ENCODE assay signal across 15 cellular contexts in the genomic region with DNA sequence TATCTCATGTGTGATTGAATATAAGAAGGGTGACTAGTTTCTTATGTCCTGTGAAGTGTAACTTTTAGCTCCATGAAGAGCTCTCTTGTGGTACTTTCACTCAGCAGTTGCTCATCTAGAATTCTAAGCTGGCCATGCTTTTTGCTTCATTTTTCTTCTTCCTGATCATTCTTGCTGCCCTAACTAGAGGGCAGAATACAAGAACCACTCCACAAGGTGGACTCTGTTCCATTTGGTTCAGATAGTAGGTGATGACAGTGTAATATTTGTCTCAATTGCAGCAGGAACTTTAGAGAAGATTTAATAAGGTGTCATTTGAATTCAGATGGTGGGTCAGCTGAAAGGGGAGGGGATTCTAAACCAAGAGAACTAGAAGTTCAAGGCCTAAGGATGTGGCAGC.
"Had no signal": no experiment of that assay in that cellular context is flagged by ENCODE, and none has a peak within 500 bp of the region (broad histone marks: within the 10 kb centered on the region; RNA-seq: fewer than 3 reads in every experiment).

No MANE protein-coding gene starts in this region.

- FAIRE-seq: astrocyte, colon had no signal

- H3K9me3 ChIP-seq: gastroesophageal sphincter, ovary, transverse colon had no signal

- H3K36me3 ChIP-seq: ovary had no signal

- DNase-seq: activated CD4-positive, alpha-beta T cell treated with anti-CD3 and anti-CD28 coated beads, Interleukin-2, amount 50 U/mL, for 1 hour; activated CD4-positive, CD25-positive, alpha-beta regulatory T cell; activated CD8-positive, alpha-beta memory T cell treated with anti-CD3 and anti-CD28 coated beads, Interleukin-2, amount 10 ng/mL, durations not matched to agents 7 days and 5 days; activated gamma-delta T cell treated with Interleukin-2 at 50 U/mL for 16 hours; activated T-cell treated with anti-CD3 and anti-CD28 coated beads, Interleukin-2, amount 50 U/mL, for 48 hours; effector CD4-positive, alpha-beta T cell; ovary; stimulated activated CD4-positive, alpha-beta T cell treated with anti-CD3 and anti-CD28 coated beads, Interleukin-15, amount 100 ng/mL, for 24 hours; stimulated activated CD4-positive, alpha-beta T cell treated with anti-CD3 and anti-CD28 coated beads, Interleukin-4, amount 100 ng/mL, for 4 hours; T-helper 17 cell; transverse colon had no signal

- H3K27me3 ChIP-seq: gastroesophageal sphincter, ovary, transverse colon had no signal

- H3K27ac ChIP-seq: gastroesophageal sphincter, ovary, transverse colon had no signal

- ATAC-seq: activated CD8-positive, alpha-beta memory T cell treated with anti-CD3 and anti-CD28 coated beads, Interleukin-2, amount 10 ng/mL, durations not matched to agents 7 days and 5 days; gastroesophageal sphincter; T-helper 17 cell had no signal

- H3K4me3 ChIP-seq: gastroesophageal sphincter, lung, ovary, transverse colon had no signal
